In the genomic region with DNA sequence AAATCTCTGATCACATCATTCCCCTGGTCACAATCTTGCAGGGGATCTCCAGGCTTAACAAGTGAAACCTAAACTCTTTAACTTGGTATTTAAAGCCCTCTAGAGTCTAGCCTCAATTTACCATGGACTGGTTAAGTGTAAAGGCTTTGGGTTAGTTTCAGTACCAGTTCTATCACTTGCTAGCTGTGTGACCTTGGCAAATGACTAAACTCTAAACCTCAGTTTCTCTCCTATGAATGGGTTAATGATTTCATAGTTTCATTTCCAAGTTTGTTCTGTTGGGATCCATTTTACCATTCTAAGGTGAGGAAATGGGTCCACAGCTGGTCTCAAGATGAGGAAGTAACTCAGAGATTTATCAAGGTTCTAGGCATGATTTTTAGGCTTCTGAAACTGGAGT, we compare ENCODE assay signal across 1 cellular context.
TF ChIP-seq lines count a peak whose summit lies in the region.

No MANE protein-coding gene starts in this region.

TF ChIP-seq in GM12878, 131 proteins besides CTCF, POLR2A, EP300 and RAD21 (continued from another document):
- no peak for TF ChIP-seq ELK1 (IDR thresholded peaks at IDR 0.05; ENCODE audit: low read depth, low read length)
- TF ChIP-seq PAX8 (IDR thresholded peaks at IDR 0.05): no peak
- TF ChIP-seq MTA2 (IDR thresholded peaks at IDR 0.05; ENCODE audit: low read depth): peak; percentile 73
- peak; percentile 68 for TF ChIP-seq RELB (IDR thresholded peaks at IDR 0.05; ENCODE audit: low read depth)
- peak; percentile 73; the same call in 1 of the 2 replicates for TF ChIP-seq ZNF217 (IDR thresholded peaks at IDR 0.05)
- TF ChIP-seq TCF3 (IDR thresholded peaks at IDR 0.05; ENCODE audit: borderline replicate concordance, insufficient read depth, low read depth, low read length): no peak
- peak; percentile 80 for TF ChIP-seq JUNB (IDR thresholded peaks at IDR 0.05)
- peak; percentile 56 for TF ChIP-seq DPF2 (IDR thresholded peaks at IDR 0.05)
- TF ChIP-seq RCOR1 (conservative IDR thresholded peaks at IDR 0.05; ENCODE audit: low read depth, low read length): no peak
- TF ChIP-seq HDGF (IDR thresholded peaks at IDR 0.05): no peak
- no peak for TF ChIP-seq EZH2 (IDR thresholded peaks at IDR 0.05; ENCODE audit: borderline replicate concordance, control insufficient read depth, low read depth, low read length)
- TF ChIP-seq, protein P1, sequence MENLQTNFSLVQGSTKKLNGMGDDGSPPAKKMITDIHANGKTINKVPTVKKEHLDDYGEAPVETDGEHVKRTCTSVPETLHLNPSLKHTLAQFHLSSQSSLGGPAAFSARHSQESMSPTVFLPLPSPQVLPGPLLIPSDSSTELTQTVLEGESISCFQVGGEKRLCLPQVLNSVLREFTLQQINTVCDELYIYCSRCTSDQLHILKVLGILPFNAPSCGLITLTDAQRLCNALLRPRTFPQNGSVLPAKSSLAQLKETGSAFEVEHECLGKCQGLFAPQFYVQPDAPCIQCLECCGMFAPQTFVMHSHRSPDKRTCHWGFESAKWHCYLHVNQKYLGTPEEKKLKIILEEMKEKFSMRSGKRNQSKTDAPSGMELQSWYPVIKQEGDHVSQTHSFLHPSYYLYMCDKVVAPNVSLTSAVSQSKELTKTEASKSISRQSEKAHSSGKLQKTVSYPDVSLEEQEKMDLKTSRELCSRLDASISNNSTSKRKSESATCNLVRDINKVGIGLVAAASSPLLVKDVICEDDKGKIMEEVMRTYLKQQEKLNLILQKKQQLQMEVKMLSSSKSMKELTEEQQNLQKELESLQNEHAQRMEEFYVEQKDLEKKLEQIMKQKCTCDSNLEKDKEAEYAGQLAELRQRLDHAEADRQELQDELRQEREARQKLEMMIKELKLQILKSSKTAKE (IDR thresholded peaks at IDR 0.05; ENCODE audit: low read depth, poor library complexity, severe bottlenecking): peak; percentile 66
- no peak for TF ChIP-seq KLF5 (IDR thresholded peaks at IDR 0.05; ENCODE audit: partially characterized antibody)
- TF ChIP-seq, protein P2, sequence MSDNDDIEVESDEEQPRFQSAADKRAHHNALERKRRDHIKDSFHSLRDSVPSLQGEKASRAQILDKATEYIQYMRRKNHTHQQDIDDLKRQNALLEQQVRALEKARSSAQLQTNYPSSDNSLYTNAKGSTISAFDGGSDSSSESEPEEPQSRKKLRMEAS (IDR thresholded peaks at IDR 0.05; ENCODE audit: low read depth, low read length): no peak
- no peak for TF ChIP-seq NR2C2 (IDR thresholded peaks at IDR 0.05; ENCODE audit: borderline replicate concordance, control insufficient read depth, insufficient read length, low read depth)
- TF ChIP-seq MTA3 (IDR thresholded peaks at IDR 0.05; ENCODE audit: borderline replicate concordance, low read length): peak; percentile 62; the same call in 1 of the 2 replicates
- TF ChIP-seq ZZZ3 (IDR thresholded peaks at IDR 0.05; ENCODE audit: control insufficient read depth, insufficient read length, low read depth): no peak
- no peak for TF ChIP-seq SP1 (IDR thresholded peaks at IDR 0.05; ENCODE audit: low read depth, low read length)
- TF ChIP-seq SREBF2 (IDR thresholded peaks at IDR 0.05; ENCODE audit: low read length): no peak
- peak; percentile 70 for TF ChIP-seq IKZF1 (conservative IDR thresholded peaks at IDR 0.05)
- no peak for TF ChIP-seq KAT2A (conservative IDR thresholded peaks at IDR 0.05; ENCODE audit: control insufficient read depth, low read depth, low read length)
- TF ChIP-seq ZBTB11 (CRISPR knock-in tag; IDR thresholded peaks at IDR 0.05): no peak
- TF ChIP-seq MYB (IDR thresholded peaks at IDR 0.05; ENCODE audit: borderline replicate concordance, low read depth, low read length): no peak
- no peak for TF ChIP-seq ZNF274 (IDR thresholded peaks at IDR 0.05; ENCODE audit: insufficient read depth, insufficient read length)
- TF ChIP-seq ATF7 (IDR thresholded peaks at IDR 0.05; ENCODE audit: low read depth): peak; percentile 67
- TF ChIP-seq ZBED1 (IDR thresholded peaks at IDR 0.05; ENCODE audit: borderline replicate concordance): no peak
- peak; percentile 76; the same call in 1 of the 2 replicates for TF ChIP-seq NFIC (IDR thresholded peaks at IDR 0.05; ENCODE audit: low read depth, low read length)
- TF ChIP-seq CHD2 (IDR thresholded peaks at IDR 0.05; ENCODE audit: borderline replicate concordance, low read depth, low read length): no peak
- peak; percentile 85 for TF ChIP-seq EED (IDR thresholded peaks at IDR 0.05; ENCODE audit: low read depth)
- TF ChIP-seq ETV6 (conservative IDR thresholded peaks at IDR 0.05 in 1 of 2, IDR thresholded peaks at IDR 0.05 in 1 of 2; ENCODE audit: borderline replicate concordance in 1 of 2, low read depth in 1 of 2): peak in 1 of 2 experiments; percentile 91; a peak in 2 of 4 replicates
- 0 out of 4 replicates have a peak, but pooled peaks of 1 of the 2 experiments have one; percentile 25 for TF ChIP-seq BHLHE40 (IDR thresholded peaks at IDR 0.05; ENCODE audit: borderline replicate concordance in 1 of 2, low read depth in 2 of 2, low read length in 1 of 2)
- TF ChIP-seq RFX5 (IDR thresholded peaks at IDR 0.05; ENCODE audit: low read depth, low read length): no peak
- TF ChIP-seq, protein P3, sequence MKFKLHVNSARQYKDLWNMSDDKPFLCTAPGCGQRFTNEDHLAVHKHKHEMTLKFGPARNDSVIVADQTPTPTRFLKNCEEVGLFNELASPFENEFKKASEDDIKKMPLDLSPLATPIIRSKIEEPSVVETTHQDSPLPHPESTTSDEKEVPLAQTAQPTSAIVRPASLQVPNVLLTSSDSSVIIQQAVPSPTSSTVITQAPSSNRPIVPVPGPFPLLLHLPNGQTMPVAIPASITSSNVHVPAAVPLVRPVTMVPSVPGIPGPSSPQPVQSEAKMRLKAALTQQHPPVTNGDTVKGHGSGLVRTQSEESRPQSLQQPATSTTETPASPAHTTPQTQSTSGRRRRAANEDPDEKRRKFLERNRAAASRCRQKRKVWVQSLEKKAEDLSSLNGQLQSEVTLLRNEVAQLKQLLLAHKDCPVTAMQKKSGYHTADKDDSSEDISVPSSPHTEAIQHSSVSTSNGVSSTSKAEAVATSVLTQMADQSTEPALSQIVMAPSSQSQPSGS (IDR thresholded peaks at IDR 0.05; ENCODE audit: low read length): peak; percentile 68
- no peak for TF ChIP-seq NBN (IDR thresholded peaks at IDR 0.05)
- TF ChIP-seq GABPA (IDR thresholded peaks at IDR 0.05; ENCODE audit: low read depth): no peak
- TF ChIP-seq FOXM1 (IDR thresholded peaks at IDR 0.05; ENCODE audit: low read depth, low read length): peak; percentile 76; the same call in 1 of the 2 replicates
- TF ChIP-seq NR2F1 (conservative IDR thresholded peaks at IDR 0.05): peak; percentile 58
- no peak for TF ChIP-seq SUPT20H (IDR thresholded peaks at IDR 0.05; ENCODE audit: borderline replicate concordance, control insufficient read depth, low read depth, low read length)
- TF ChIP-seq IKZF2 (IDR thresholded peaks at IDR 0.05): peak; percentile 78 to 81
- TF ChIP-seq RUNX3 (IDR thresholded peaks at IDR 0.05; ENCODE audit: low read length): peak; percentile 85
- 0 out of 3 replicates have a peak, but pooled peaks have one; percentile 9 for TF ChIP-seq POU2F2 (IDR thresholded peaks at IDR 0.05; ENCODE audit: borderline replicate concordance, low read depth, low read length)
- no peak for TF ChIP-seq SPI1 (IDR thresholded peaks at IDR 0.05; ENCODE audit: borderline replicate concordance, insufficient read depth, low read depth, low read length)
- TF ChIP-seq, protein P4, sequence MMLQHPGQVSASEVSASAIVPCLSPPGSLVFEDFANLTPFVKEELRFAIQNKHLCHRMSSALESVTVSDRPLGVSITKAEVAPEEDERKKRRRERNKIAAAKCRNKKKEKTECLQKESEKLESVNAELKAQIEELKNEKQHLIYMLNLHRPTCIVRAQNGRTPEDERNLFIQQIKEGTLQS (IDR thresholded peaks at IDR 0.05; ENCODE audit: borderline replicate concordance, extremely low read depth, low read depth, low read length): no peak
- TF ChIP-seq TBL1XR1 (IDR thresholded peaks at IDR 0.05; ENCODE audit: low read depth, low read length): no peak
- TF ChIP-seq CEBPB (IDR thresholded peaks at IDR 0.05; ENCODE audit: borderline replicate concordance in 1 of 2, low read depth in 2 of 2, low read length in 2 of 2): peak in 1 of 2 experiments; percentile 69; a peak in 1 of 4 replicates
- no peak for TF ChIP-seq RAD51 (IDR thresholded peaks at IDR 0.05)
